Comparison of ENCODE assay signal across 14 cellular contexts in the genomic region with DNA sequence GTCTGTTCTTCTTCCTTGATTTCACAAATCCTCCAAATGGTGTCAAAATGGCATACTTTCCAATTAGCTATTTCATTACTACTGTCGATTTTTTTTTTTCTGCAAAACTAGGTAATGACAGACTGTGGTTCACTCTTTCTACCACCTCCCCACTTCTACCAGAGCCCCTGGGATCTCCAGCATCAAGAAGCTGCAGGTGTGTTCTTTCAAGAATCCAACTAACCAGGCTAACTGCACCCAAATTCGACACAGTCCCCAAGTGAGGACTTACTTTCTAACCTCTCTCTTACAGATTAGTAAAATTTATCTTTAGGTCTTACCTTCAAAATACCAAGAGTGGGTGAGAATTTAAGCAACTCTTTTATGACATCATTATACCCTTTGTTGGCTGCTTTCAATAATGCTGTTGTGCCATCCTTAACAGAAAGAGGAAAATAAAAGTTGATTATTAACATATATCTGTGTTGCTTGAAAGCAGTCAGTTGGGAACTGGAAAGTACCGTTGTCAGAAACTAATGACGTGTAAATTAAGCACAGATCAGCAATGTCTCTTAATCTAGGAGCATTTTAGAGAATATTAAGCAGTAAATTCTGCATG.
DNase-seq lines count a peak whose midpoint lies in the region; ATAC-seq and FAIRE-seq lines count a peak whose summit lies in the region.
"Had no signal": no experiment of that assay in that cellular context is flagged by ENCODE, and none has a peak within 500 bp of the region (broad histone marks: within the 10 kb centered on the region; RNA-seq: fewer than 3 reads in every experiment).

No MANE protein-coding gene starts in this region.

- no peak overlapping the region for H3K27ac Mint-ChIP-seq in memory B cell
- H3K27ac Mint-ChIP-seq: CD8-positive, alpha-beta T cell had no signal

- H3K36me3 Mint-ChIP-seq in memory B cell = no peaks in the 10 kb centered on the region
- H3K36me3 Mint-ChIP-seq: CD8-positive, alpha-beta T cell had no signal

- peak; percentile 68 for ATAC-seq in GM18517 (IDR thresholded peaks at IDR 0.05; ENCODE audit: unreplicated experiment)
- peak; percentile 62 for ATAC-seq in GM21447 (IDR thresholded peaks at IDR 0.05; ENCODE audit: unreplicated experiment)
- ATAC-seq in HG03354 (IDR thresholded peaks at IDR 0.05; ENCODE audit: poor library complexity, severe bottlenecking, unreplicated experiment) = peak; percentile 69
- peak; percentile 40 for ATAC-seq in memory B cell (ENCODE audit: low read depth)
- ATAC-seq: CD8-positive, alpha-beta T cell had no signal

- peaks cover 28% of the 10 kb centered on the region for H3K27me3 Mint-ChIP-seq in memory B cell

- no peak overlapping the region for H3K4me3 Mint-ChIP-seq in memory B cell
- H3K4me3 Mint-ChIP-seq: CD8-positive, alpha-beta T cell; neural crest cell had no signal

- no peak for DNase-seq in memory B cell (ENCODE audit: low spot score in 2 of 2)
- no peak for DNase-seq in NCI-H524 (lab: John Stamatoyannopoulos, UW)
- DNase-seq in NCI-H345 (lab: John Stamatoyannopoulos, UW) = no peak
- no peak for DNase-seq in urothelium cell line (ENCODE audit: low spot score)
- no peak for DNase-seq in activated T-cell treated with anti-CD3 and anti-CD28 coated beads, Interleukin-2, amount 50 U/mL, for 48 hours
- DNase-seq: amygdala; CD8-positive, alpha-beta T cell; NCI-H82; stimulated activated CD4-positive, alpha-beta T cell treated with anti-CD3 and anti-CD28 coated beads, Interleukin-1b, Interleukin-23, amount 100 ng/mL, for 48 hours had no signal

- peaks cover 14% of the 10 kb centered on the region for H3K4me1 Mint-ChIP-seq in memory B cell

- no peaks in the 10 kb centered on the region for H3K9me3 Mint-ChIP-seq in memory B cell
- H3K9me3 Mint-ChIP-seq: CD8-positive, alpha-beta T cell; neural crest cell had no signal

- FAIRE-seq in urothelium cell line (lab: Jason Lieb, UNC) = no peak
- FAIRE-seq: endometrium had no signal
